8 cellular contexts compared by ENCODE assay signal in the genomic region with DNA sequence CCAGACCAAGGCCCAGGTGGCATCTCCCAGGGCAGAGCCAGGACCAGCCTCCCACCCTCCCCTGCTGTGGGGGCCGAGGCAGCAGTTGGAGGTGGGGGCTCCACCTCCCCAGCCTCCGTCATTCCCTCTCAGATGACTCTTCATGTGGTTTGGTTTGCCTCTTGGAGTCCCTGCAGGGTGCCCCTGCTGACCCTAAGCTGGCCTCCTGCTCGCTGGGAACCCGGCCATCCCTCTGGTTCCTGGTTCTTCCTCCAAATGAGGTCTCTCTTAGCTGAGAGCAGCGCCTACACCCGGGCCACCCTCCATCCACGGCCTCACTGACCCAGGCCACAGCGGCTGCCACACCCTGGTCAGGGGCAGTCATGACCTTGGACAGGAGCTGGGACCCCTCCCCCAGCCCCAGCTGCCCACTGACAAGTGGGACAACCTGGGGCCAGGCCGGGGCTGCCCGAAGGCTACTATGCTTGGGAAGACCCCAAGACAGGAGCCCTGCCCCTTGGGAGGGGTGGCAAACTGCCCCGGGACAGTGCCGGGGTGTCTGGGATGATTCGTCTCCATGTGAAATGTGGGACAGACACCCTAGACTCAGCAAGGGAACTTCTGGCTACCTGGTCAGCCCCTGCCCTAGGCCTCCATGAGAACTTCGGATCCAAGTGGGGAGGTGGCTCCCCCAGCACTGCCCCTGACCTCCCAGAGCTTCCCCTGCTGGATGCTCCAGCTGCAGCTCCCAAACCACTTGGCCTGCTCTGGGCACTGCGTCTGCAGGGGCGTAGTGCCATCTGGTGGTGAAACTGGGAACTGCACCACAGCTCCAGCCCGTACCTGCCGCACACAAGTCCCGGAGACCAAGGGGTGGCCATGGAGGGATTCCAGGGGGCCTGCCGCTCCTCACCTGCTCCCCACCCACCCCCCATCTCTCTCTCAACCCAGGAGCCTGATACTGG.
DNase-seq lines count a peak whose midpoint lies in the region; ATAC-seq and TF ChIP-seq lines count a peak whose summit lies in the region.

No MANE protein-coding gene starts in this region.

- H3K27me3 ChIP-seq in adrenal gland (no peaks in the 10 kb centered on the region), left ventricle myocardium inferior (ENCODE audit: low read depth) (peaks cover 32% of the 10 kb centered on the region)

- H3K4me3 Mint-ChIP-seq in T-cell, result no peak overlapping the region

- peak; percentile 99 for TF ChIP-seq CTCF in GM10266 (IDR thresholded peaks at IDR 0.05; ENCODE audit: control insufficient read depth, insufficient read depth, low read depth, missing control alignments)
- TF ChIP-seq CTCF in adrenal gland (IDR thresholded peaks at IDR 0.05), result peak; percentile 94 to 99 (median 99)
- TF ChIP-seq CTCF in left ventricle myocardium inferior (IDR thresholded peaks at IDR 0.05; ENCODE audit: borderline replicate concordance), result no peak

- H3K9me3 Mint-ChIP-seq in T-cell, result no peaks in the 10 kb centered on the region

- ATAC-seq in T-cell (replicated peaks in 1 of 4) (peak; percentile 71 to 84 (median 78)), GM18505 (IDR thresholded peaks at IDR 0.05; ENCODE audit: unreplicated experiment) (no peak), GM21447 (IDR thresholded peaks at IDR 0.05; ENCODE audit: unreplicated experiment) (no peak)

- WGBS in adrenal gland, 4 donors, result 33 to 60% (median 38%) methylated on average over 3 to 20 of the region's 20 CpGs

- H3K27ac Mint-ChIP-seq in T-cell, result no peak overlapping the region

- no peaks in the 10 kb centered on the region for H3K36me3 ChIP-seq in adrenal gland (replicated peaks in 1 of 2)
- no peaks in the 10 kb centered on the region for H3K36me3 ChIP-seq in left ventricle myocardium inferior

- intact Hi-C loops in adrenal gland (cut with DNase I) (loop anchor here in 1 of 2 donors (2.0 to 5.0 kb wide), 3 partner anchors 71 to 208 kb away; no protein-coding TSS in a partner anchor), left ventricle myocardium inferior (cut with micrococcal nuclease) (no loop called here)

- no peaks in the 10 kb centered on the region for H3K36me3 Mint-ChIP-seq in T-cell

- H3K27me3 Mint-ChIP-seq in T-cell, result peaks cover 3 to 4% of the 10 kb centered on the region in 2 donors

- peak; percentile 93 for DNase-seq in GM10266 (ENCODE audit: extremely low spot score)
- peak; percentile 29 for DNase-seq in NCI-H1048 (lab: John Stamatoyannopoulos, UW)
- DNase-seq in T-cell, result peak; percentile 30 to 85 (median 70)
- DNase-seq in adrenal gland, result peak; percentile 66 to 93 (median 85)
- DNase-seq in left ventricle myocardium inferior, result peak; percentile 79
- DNase-seq in renal cortical epithelial cell (ENCODE audit: low read depth), result peak; percentile 56

- no peak overlapping the region for H3K4me3 ChIP-seq in adrenal gland
- no peak overlapping the region for H3K4me3 ChIP-seq in left ventricle myocardium inferior

- H3K4me1 ChIP-seq in adrenal gland (replicated peaks in 1 of 2) (no peaks in the 10 kb centered on the region), left ventricle myocardium inferior (peaks cover 5% of the 10 kb centered on the region)

- POLR2A ChIA-PET in T-cell (lab: Charles Lee), result no interaction called here

- TF ChIP-seq POLR2A in adrenal gland (IDR thresholded peaks at IDR 0.05), result no peak
- TF ChIP-seq POLR2A in GM18505 (IDR thresholded peaks at IDR 0.05; ENCODE audit: borderline replicate concordance, extremely low read depth, insufficient read depth, insufficient read length), result no peak

- no peak overlapping the region for H3K27ac ChIP-seq in adrenal gland
- H3K27ac ChIP-seq in left ventricle myocardium inferior (replicated peaks), result no peak overlapping the region

- CTCF ChIA-PET in T-cell (lab: Charles Lee), result interaction anchor here (0.6 to 0.8 kb wide), 4 partner anchors 426 to 805 kb away, joined by 3 to 5 read pairs (median 4); no protein-coding TSS in a partner anchor

- H3K9me3 ChIP-seq in adrenal gland (replicated peaks in 1 of 3) (no peaks in the 10 kb centered on the region), left ventricle myocardium inferior (replicated peaks) (no peaks in the 10 kb centered on the region)

- H3K4me1 Mint-ChIP-seq in T-cell, result no peaks in the 10 kb centered on the region

Comparison
In these comparisons a context has a peak if more than half of its experiments do, and no peak if none do; other contexts are left out.
1. DNase-seq: peak in every context shown above with its lines; median percentile 93 in GM10266; 85 in adrenal gland; 79 in left ventricle myocardium inferior; 70 in T-cell; 56 in renal cortical epithelial cell; 29 in NCI-H1048.
2. ATAC-seq: peak in T-cell (4 of 4); none in GM18505 (single experiment) and GM21447 (single experiment).